Comparison of ENCODE assay signal across 25 cellular contexts in the genomic region with DNA sequence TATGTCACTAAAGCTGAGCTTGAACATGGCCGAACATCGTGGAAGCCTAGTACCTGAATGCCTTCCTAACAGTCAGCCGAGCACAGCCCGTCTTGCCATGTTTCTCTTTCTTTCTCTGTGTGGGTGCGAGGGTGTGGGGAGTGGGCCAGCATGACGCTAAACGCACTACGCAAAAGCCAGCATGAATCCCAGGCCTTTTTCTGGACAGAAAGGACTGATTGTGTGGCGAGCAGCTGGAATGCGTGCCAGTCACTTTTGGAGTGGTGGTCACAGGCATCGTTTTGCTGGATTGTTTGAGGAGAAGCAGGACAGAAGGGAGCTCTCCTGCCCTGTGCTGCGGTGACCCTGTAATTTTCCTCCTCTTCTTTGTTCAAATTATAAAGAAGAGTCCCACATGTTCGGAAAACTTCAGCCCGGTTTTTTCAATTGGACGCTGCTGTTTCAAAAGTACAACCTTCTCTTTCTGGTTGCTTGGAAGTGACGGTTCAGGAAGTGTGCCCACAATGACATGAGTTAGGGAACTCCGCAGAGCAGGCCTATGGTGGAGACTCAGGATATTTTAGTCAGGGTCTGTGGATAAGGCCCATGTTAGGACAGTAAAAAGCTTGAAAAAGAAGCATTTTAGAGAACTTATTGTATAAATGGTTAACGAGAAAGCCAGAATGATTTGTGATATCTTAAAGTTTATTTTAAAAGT. TPM values are rescaled to one million over a fixed set of nuclear protein-coding genes. Genes with fewer than 3 reads are reported as not detected.
DNase-seq lines count a peak whose midpoint lies in the region; ATAC-seq and TF ChIP-seq lines count a peak whose summit lies in the region.
"Had no signal": no experiment of that assay in that cellular context is flagged by ENCODE, and none has a peak within 500 bp of the region (broad histone marks: within the 10 kb centered on the region; RNA-seq: fewer than 3 reads in every experiment).

No MANE protein-coding gene starts in this region.

- TF ChIP-seq CTCF in H9 (conservative IDR thresholded peaks at IDR 0.05) (no peak), astrocyte of the spinal cord (IDR thresholded peaks at IDR 0.05; ENCODE audit: low read depth, low read length) (no peak)

- H3K56ac ChIP-seq in H9 (ENCODE audit: insufficient read length, low read depth, low read length), result no peak overlapping the region

- no peak overlapping the region for H2BK12ac ChIP-seq in H9 (ENCODE audit: insufficient read length, low read depth, low read length)

- no peaks in the 10 kb centered on the region for H4K20me1 ChIP-seq in H9 (ENCODE audit: control insufficient read depth, insufficient read depth, insufficient read length)

- peak overlapping the region in 1 of 3 experiments; percentile 21; a peak in 2 of 7 replicates for H3K27ac Mint-ChIP-seq in H9
- H3K27ac Mint-ChIP-seq in activated T-cell treated with anti-CD3 and anti-CD28 coated beads, Interleukin-2, amount 50 U/mL, for 24 hours, result no peak overlapping the region
- H3K27ac Mint-ChIP-seq: activated CD4-positive, alpha-beta T cell treated with anti-CD3 and anti-CD28 coated beads for 36 hours; activated naive CD8-positive, alpha-beta T cell treated with anti-CD3 and anti-CD28 coated beads, Interleukin-2, amount 50 U/mL, for 24 hours; activated T-helper 2 cell treated with anti-CD3 and anti-CD28 coated beads, Interferon-gamma antibody, Interleukin-2, Interleukin-4, amounts not matched to agents 10 μg/mL and 5 μg/mL and 100 μg/mL, durations not matched to agents 14 hours and 24 hours and 36 hours; CD14-positive monocyte; T-cell had no signal

- H3K36me3 Mint-ChIP-seq in H9 (ENCODE audit: insufficient read depth in 1 of 3, low read depth in 3 of 3), result no peaks in the 10 kb centered on the region
- no peaks in the 10 kb centered on the region for H3K36me3 Mint-ChIP-seq in activated T-cell treated with anti-CD3 and anti-CD28 coated beads, Interleukin-2, amount 50 U/mL, for 24 hours (ENCODE audit: low read depth)
- H3K36me3 Mint-ChIP-seq: CD14-positive monocyte, T-cell had no signal

- H3K9me3 ChIP-seq in H9 (ENCODE audit: control insufficient read depth, low read depth, low read length), result no peaks in the 10 kb centered on the region
- H3K9me3 ChIP-seq: left ventricle myocardium inferior, mucosa of descending colon, right lobe of liver, transverse colon had no signal

- WGBS in H9 (ENCODE audit: extremely low coverage, insufficient read length, low lambda C conversion rate), result no CpG with 5 or more reads among the region's 18 CpGs

- no peaks in the 10 kb centered on the region; a peak in 2 of 4 replicates for H3K4me1 Mint-ChIP-seq in H9
- peaks cover 34% of the 10 kb centered on the region for H3K4me1 Mint-ChIP-seq in activated T-cell treated with anti-CD3 and anti-CD28 coated beads, Interleukin-2, amount 50 U/mL, for 24 hours (ENCODE audit: low read depth)
- H3K4me1 Mint-ChIP-seq: CD14-positive monocyte had no signal

- no peak overlapping the region for H3K4ac ChIP-seq in H9 (ENCODE audit: low read depth, low read length)

- no peak overlapping the region for H3K9ac ChIP-seq in H9 (ENCODE audit: extremely low read depth, insufficient read length, low read length)

- no peak overlapping the region for H4K91ac ChIP-seq in H9 (ENCODE audit: insufficient read length, low read depth, low read length)

- H3K27me3 ChIP-seq in H9 (ENCODE audit: insufficient read depth, low read length), result no peaks in the 10 kb centered on the region
- H3K27me3 ChIP-seq: right lobe of liver, transverse colon had no signal

- H2BK15ac ChIP-seq in H9 (ENCODE audit: low read depth, low read length), result no peak overlapping the region

- peak; percentile 59 for ATAC-seq in sciatic nerve
- ATAC-seq: activated CD4-positive, alpha-beta T cell treated with anti-CD3 and anti-CD28 coated beads for 36 hours; activated naive CD8-positive, alpha-beta T cell treated with anti-CD3 and anti-CD28 coated beads, Interleukin-2, amount 50 U/mL, for 24 hours; HepG2; mucosa of descending colon; right lobe of liver; T-cell had no signal

- no peak overlapping the region for H2AK5ac ChIP-seq in H9 (ENCODE audit: insufficient read length, low read length)

- no peaks in the 10 kb centered on the region for H3K79me1 ChIP-seq in H9 (ENCODE audit: insufficient read depth, low read depth, low read length, poor library complexity, severe bottlenecking)

- H2BK120ac ChIP-seq in H9 (ENCODE audit: low read depth, low read length, poor library complexity, severe bottlenecking), result no peak overlapping the region

- no peak overlapping the region for H3K4me2 ChIP-seq in H9 (ENCODE audit: insufficient read depth, insufficient read length, low read length)

- H4K8ac ChIP-seq in H9 (replicated peaks; ENCODE audit: insufficient read length, low read depth, low read length), result no peak overlapping the region

- no peak overlapping the region for H3K23ac ChIP-seq in H9 (ENCODE audit: insufficient read length, low read depth, low read length)

- H2BK20ac ChIP-seq in H9 (ENCODE audit: low read depth, low read length, poor library complexity, severe bottlenecking), result no peak overlapping the region

- H3K23me2 ChIP-seq in H9 (ENCODE audit: insufficient read length, low read depth, low read length, poor library complexity, severe bottlenecking), result no peaks in the 10 kb centered on the region

- in situ Hi-C loops in astrocyte of the spinal cord (cut with HindIII; ENCODE audit: low sequenced_read_pairs), result no loop called here

- no peak overlapping the region for H2BK5ac ChIP-seq in H9 (ENCODE audit: insufficient read length, low read length)

- intact Hi-C loops in sciatic nerve (cut with DNase I), result no loop called here

- no peak overlapping the region for H3K14ac ChIP-seq in H9 (ENCODE audit: insufficient read depth, low read length)

- H3K79me2 ChIP-seq in H9 (ENCODE audit: insufficient read depth, low read length), result no peaks in the 10 kb centered on the region

- no peaks in the 10 kb centered on the region for H3K9me3 Mint-ChIP-seq in H9
- no peaks in the 10 kb centered on the region for H3K9me3 Mint-ChIP-seq in activated T-cell treated with anti-CD3 and anti-CD28 coated beads, Interleukin-2, amount 50 U/mL, for 24 hours
- H3K9me3 Mint-ChIP-seq: activated naive CD8-positive, alpha-beta T cell treated with anti-CD3 and anti-CD28 coated beads, Interleukin-2, amount 50 U/mL, for 24 hours; activated T-helper 2 cell treated with anti-CD3 and anti-CD28 coated beads, Interferon-gamma antibody, Interleukin-2, Interleukin-4, amounts not matched to agents 10 μg/mL and 5 μg/mL and 100 μg/mL, durations not matched to agents 14 hours and 24 hours and 36 hours; CD14-positive monocyte; T-cell had no signal

- H4K5ac ChIP-seq in H9 (ENCODE audit: insufficient read length, low read depth, low read length), result no peak overlapping the region

- no peak overlapping the region for H3K27ac ChIP-seq in H9 (ENCODE audit: insufficient read length, low read depth, low read length)
- H3K27ac ChIP-seq: epithelial cell of prostate, left ventricle myocardium inferior, transverse colon had no signal

- no peak overlapping the region for H3K4me3 Mint-ChIP-seq in H9
- H3K4me3 Mint-ChIP-seq in activated T-cell treated with anti-CD3 and anti-CD28 coated beads, Interleukin-2, amount 50 U/mL, for 24 hours, result no peak overlapping the region
- H3K4me3 Mint-ChIP-seq: activated CD4-positive, alpha-beta T cell treated with anti-CD3 and anti-CD28 coated beads for 36 hours; activated naive CD8-positive, alpha-beta T cell treated with anti-CD3 and anti-CD28 coated beads, Interleukin-2, amount 50 U/mL, for 24 hours; CD14-positive monocyte; T-cell had no signal

- DNase-seq in H9 (no peak), astrocyte of the spinal cord (ENCODE audit: low read depth, low spot score) (peak; percentile 37), medulla oblongata (ENCODE audit: extremely low spot score) (peak; percentile 83), sciatic nerve (ENCODE audit: low spot score) (peak; percentile 68), kidney tubule cell (ENCODE audit: low spot score) (no peak), KG1 (lab: John Stamatoyannopoulos, UW) (no peak), NCI-H187 treated with DMSO at 0.1 percent for 48 hours (lab: John Stamatoyannopoulos, UW) (no peak)
- DNase-seq in activated T-cell treated with anti-CD3 and anti-CD28 coated beads, Interleukin-2, amount 50 U/mL, for 24 hours, result no peak
- DNase-seq: ACHN; activated CD4-positive, alpha-beta T cell treated with anti-CD3 and anti-CD28 coated beads for 36 hours; activated naive CD8-positive, alpha-beta T cell treated with anti-CD3 and anti-CD28 coated beads, Interleukin-2, amount 50 U/mL, for 24 hours; left ventricle myocardium inferior; mucosa of descending colon; NCI-H1417 treated with DMSO at 0.1 percent for 48 hours; right lobe of liver; SIG-M5; stimulated activated CD4-positive, alpha-beta T cell treated with anti-CD3 and anti-CD28 coated beads, Interleukin-1b, Interleukin-23, amount 100 ng/mL, for 48 hours; stimulated activated naive CD4-positive, alpha-beta T cell; T-cell; transverse colon had no signal

- H3K18ac ChIP-seq in H9 (ENCODE audit: insufficient read length, low read depth, low read length), result no peak overlapping the region

- no peak overlapping the region for H3K4me3 ChIP-seq in astrocyte of the spinal cord (ENCODE audit: low read depth, low read length)
- H3K4me3 ChIP-seq: left ventricle myocardium inferior, mucosa of descending colon, right lobe of liver, transverse colon had no signal

- no peak overlapping the region for H3T11ph ChIP-seq in H9 (ENCODE audit: low read length)

- H3K27me3 Mint-ChIP-seq in H9 (ENCODE audit: low read depth), result peaks cover 2% of the 10 kb centered on the region; the same call in 1 of the 2 replicates
- H3K27me3 Mint-ChIP-seq in activated T-cell treated with anti-CD3 and anti-CD28 coated beads, Interleukin-2, amount 50 U/mL, for 24 hours, result no peaks in the 10 kb centered on the region
- H3K27me3 Mint-ChIP-seq: activated CD4-positive, alpha-beta T cell treated with anti-CD3 and anti-CD28 coated beads for 36 hours; activated naive CD8-positive, alpha-beta T cell treated with anti-CD3 and anti-CD28 coated beads, Interleukin-2, amount 50 U/mL, for 24 hours; T-cell had no signal

- peak overlapping the region; percentile 48 for H2AFZ ChIP-seq in H9 (ENCODE audit: low read length)

- no peaks in the 10 kb centered on the region for H3K4me1 ChIP-seq in H9 (ENCODE audit: insufficient read depth, low read length)
- H3K4me1 ChIP-seq: transverse colon had no signal

RNA-seq across cellular contexts. Expression of gene PDE7B, which starts 54.3 kb away (rescaled TPM):
- total RNA-seq in H9 (2021), result not detected in 2 replicates
- 13.3 TPM for total RNA-seq in sciatic nerve
- total RNA-seq: HepG2, OCI-LY7 had no signal

Comparison
In these comparisons a context has a peak if more than half of its experiments do, and no peak if none do; other contexts are left out.
1. DNase-seq: peak in astrocyte of the spinal cord (single experiment), medulla oblongata (single experiment) and sciatic nerve (single experiment); none in H9 (single experiment), kidney tubule cell (single experiment), activated T-cell treated with anti-CD3 and anti-CD28 coated beads, Interleukin-2, amount 50 U/mL, for 24 hours (single experiment), KG1 (single experiment) and NCI-H187 treated with DMSO at 0.1 percent for 48 hours (single experiment).
2. RNA of gene PDE7B, which starts 54.3 kb away (total RNA-seq): 13.3 TPM in sciatic nerve (single experiment); not detected in H9; every median in the first group is over 10 times any median in the second.